In genomic region chr18:78984941-78985784, GRCh38 we compare ENCODE assay signal across 9 cellular contexts. TPM values are rescaled to one million over a fixed set of nuclear protein-coding genes. Genes with fewer than 3 reads are reported as not detected.
DNase-seq lines count a peak whose midpoint lies in the region; ATAC-seq and TF ChIP-seq lines count a peak whose summit lies in the region.
"Had no signal": no experiment of that assay in that cellular context is flagged by ENCODE, and none has a peak within 500 bp of the region (broad histone marks: within the 10 kb centered on the region; RNA-seq: fewer than 3 reads in every experiment).

No MANE protein-coding gene starts in this region.

- H3K4me3 Mint-ChIP-seq in brain: peak overlapping the region in 4 of 5 experiments; percentile 69 to 86 (median 77)

- peak overlapping the region in 4 of 5 experiments; percentile 19 to 87 (median 62) for H3K27ac Mint-ChIP-seq in brain

- ATAC-seq in GM21381 (IDR thresholded peaks at IDR 0.05; ENCODE audit: unreplicated experiment) (peak; percentile 73), GM19328 (IDR thresholded peaks at IDR 0.05; ENCODE audit: unreplicated experiment) (no peak), HG03095 (IDR thresholded peaks at IDR 0.05; ENCODE audit: unreplicated experiment) (no peak), HG02840 (IDR thresholded peaks at IDR 0.05; ENCODE audit: low FRiP score, unreplicated experiment) (no peak)

- H3K4me1 Mint-ChIP-seq in brain: peaks cover 69% of the 10 kb centered on the region

- peaks cover 67% of the 10 kb centered on the region for H3K27me3 Mint-ChIP-seq in brain

- no peak for TF ChIP-seq CTCF in brain (conservative IDR thresholded peaks at IDR 0.05)

- peaks cover 0 to 8% (median 0%) of the 10 kb centered on the region in 5 experiments for H3K9me3 Mint-ChIP-seq in brain

- H3K36me3 Mint-ChIP-seq in brain: no peaks in the 10 kb centered on the region

- peak; percentile 86 for DNase-seq in DMS53 treated with DMSO at 0.1 percent for 48 hours (lab: John Stamatoyannopoulos, UW; ENCODE audit: unreplicated experiment)
- DNase-seq in NCI-H128 (lab: John Stamatoyannopoulos, UW; ENCODE audit: unreplicated experiment): peak; percentile 45
- DNase-seq in medulla oblongata (ENCODE audit: extremely low spot score): peak; percentile 53

RNA-seq across cellular contexts. Expression of gene SALL3, which starts 5.5 kb away (rescaled TPM):
- polyA plus RNA-seq in brain (ENCODE audit: insufficient read depth, low read depth, low replicate concordance): 4.7 TPM
- polyA plus RNA-seq: endothelial cell of umbilical vein had no signal
